In the genomic region with DNA sequence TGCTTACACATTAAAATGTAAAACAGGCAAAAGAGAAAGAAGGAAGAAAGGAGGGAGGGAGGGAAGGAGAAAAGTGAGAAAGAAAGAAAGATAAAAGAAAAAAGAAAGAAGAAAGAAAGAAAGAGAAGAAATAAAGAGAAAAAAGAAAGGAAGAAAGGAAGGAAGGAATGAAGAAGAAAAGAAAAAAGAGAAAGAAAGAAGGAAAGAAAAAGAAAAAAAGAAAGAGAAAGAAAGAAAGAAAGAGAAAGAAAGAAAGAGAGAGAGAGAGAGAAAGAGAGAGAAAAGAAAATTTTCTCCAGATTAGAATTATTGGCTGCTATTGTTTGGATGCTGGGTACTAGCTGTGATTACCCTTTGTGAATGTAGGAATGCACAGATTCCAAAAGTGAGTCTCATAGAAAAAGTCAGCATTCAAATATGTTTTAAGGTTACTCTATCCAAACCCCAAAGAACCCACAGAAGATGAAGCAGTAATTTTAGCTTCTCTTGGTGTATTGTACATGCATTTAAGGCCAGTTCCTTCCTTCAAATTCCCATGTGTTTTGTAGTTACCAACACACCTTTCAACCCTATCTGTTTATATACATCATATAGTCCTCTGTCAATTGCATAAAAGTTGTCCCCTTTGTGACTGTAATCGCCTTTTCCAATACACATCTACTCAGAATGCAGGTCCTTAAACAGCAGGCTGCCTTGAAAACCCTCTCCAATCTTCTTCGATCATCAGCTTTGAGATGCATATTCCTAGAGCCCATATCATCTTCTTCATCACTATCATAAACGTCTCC, we compare ENCODE assay signal across 2 cellular contexts.
TF ChIP-seq lines count a peak whose summit lies in the region.

No MANE protein-coding gene starts in this region.

TF ChIP-seq in H1, 55 proteins besides CTCF, POLR2A, EP300 and RAD21:
- TF ChIP-seq, protein P1, sequence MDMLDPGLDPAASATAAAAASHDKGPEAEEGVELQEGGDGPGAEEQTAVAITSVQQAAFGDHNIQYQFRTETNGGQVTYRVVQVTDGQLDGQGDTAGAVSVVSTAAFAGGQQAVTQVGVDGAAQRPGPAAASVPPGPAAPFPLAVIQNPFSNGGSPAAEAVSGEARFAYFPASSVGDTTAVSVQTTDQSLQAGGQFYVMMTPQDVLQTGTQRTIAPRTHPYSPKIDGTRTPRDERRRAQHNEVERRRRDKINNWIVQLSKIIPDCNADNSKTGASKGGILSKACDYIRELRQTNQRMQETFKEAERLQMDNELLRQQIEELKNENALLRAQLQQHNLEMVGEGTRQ (IDR thresholded peaks at IDR 0.05; ENCODE audit: low read length): no peak
- TF ChIP-seq BACH1 (IDR thresholded peaks at IDR 0.05; ENCODE audit: low read length) (no peak), CTBP2 (IDR thresholded peaks at IDR 0.05; ENCODE audit: borderline replicate concordance, insufficient read depth, insufficient read length, low read length) (no peak), CBX5 (IDR thresholded peaks at IDR 0.05; ENCODE audit: low read depth, low read length) (no peak), POU5F1 (IDR thresholded peaks at IDR 0.05; ENCODE audit: low read depth, low read length) (no peak), RNF2 (IDR thresholded peaks at IDR 0.05; ENCODE audit: borderline replicate concordance, low read depth, low read length, missing control alignments, poor library complexity, severe bottlenecking) (no peak), JUND (IDR thresholded peaks at IDR 0.05; ENCODE audit: low read length) (no peak), TEAD4 (IDR thresholded peaks at IDR 0.05; ENCODE audit: low read depth, low read length) (no peak)
- TF ChIP-seq, protein P2, sequence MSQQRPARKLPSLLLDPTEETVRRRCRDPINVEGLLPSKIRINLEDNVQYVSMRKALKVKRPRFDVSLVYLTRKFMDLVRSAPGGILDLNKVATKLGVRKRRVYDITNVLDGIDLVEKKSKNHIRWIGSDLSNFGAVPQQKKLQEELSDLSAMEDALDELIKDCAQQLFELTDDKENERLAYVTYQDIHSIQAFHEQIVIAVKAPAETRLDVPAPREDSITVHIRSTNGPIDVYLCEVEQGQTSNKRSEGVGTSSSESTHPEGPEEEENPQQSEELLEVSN (IDR thresholded peaks at IDR 0.05): no peak
TF ChIP-seq in H1: peak in this region for 0.

TF ChIP-seq in neural cell, 6 proteins besides CTCF, POLR2A, EP300 and RAD21:
- TF ChIP-seq TAF1 (IDR thresholded peaks at IDR 0.05; ENCODE audit: low read depth) (no peak), SMC3 (conservative IDR thresholded peaks at IDR 0.05; ENCODE audit: poor library complexity) (no peak), POLR2AphosphoS5 (IDR thresholded peaks at IDR 0.05) (no peak), MXI1 (conservative IDR thresholded peaks at IDR 0.05; ENCODE audit: poor library complexity, severe bottlenecking) (no peak), EZH2 (IDR thresholded peaks at IDR 0.05; ENCODE audit: borderline replicate concordance, insufficient read depth, low read length, poor library complexity, severe bottlenecking) (no peak)
- TF ChIP-seq, protein P3, sequence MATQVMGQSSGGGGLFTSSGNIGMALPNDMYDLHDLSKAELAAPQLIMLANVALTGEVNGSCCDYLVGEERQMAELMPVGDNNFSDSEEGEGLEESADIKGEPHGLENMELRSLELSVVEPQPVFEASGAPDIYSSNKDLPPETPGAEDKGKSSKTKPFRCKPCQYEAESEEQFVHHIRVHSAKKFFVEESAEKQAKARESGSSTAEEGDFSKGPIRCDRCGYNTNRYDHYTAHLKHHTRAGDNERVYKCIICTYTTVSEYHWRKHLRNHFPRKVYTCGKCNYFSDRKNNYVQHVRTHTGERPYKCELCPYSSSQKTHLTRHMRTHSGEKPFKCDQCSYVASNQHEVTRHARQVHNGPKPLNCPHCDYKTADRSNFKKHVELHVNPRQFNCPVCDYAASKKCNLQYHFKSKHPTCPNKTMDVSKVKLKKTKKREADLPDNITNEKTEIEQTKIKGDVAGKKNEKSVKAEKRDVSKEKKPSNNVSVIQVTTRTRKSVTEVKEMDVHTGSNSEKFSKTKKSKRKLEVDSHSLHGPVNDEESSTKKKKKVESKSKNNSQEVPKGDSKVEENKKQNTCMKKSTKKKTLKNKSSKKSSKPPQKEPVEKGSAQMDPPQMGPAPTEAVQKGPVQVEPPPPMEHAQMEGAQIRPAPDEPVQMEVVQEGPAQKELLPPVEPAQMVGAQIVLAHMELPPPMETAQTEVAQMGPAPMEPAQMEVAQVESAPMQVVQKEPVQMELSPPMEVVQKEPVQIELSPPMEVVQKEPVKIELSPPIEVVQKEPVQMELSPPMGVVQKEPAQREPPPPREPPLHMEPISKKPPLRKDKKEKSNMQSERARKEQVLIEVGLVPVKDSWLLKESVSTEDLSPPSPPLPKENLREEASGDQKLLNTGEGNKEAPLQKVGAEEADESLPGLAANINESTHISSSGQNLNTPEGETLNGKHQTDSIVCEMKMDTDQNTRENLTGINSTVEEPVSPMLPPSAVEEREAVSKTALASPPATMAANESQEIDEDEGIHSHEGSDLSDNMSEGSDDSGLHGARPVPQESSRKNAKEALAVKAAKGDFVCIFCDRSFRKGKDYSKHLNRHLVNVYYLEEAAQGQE (IDR thresholded peaks at IDR 0.05; ENCODE audit: borderline replicate concordance): no peak
